Comparison of ENCODE assay signal across 8 cellular contexts in genomic region chr7:67226340-67226907, GRCh38.
A peak's percentile ranks its signal among the peaks of the same experiment; 100 is the strongest.
DNase-seq lines count a peak whose midpoint lies in the region; ATAC-seq and TF ChIP-seq lines count a peak whose summit lies in the region.
"Not testable (repeated sequence)": the region's sequence is repeated elsewhere in the genome, so short reads cannot be mapped to it uniquely, and the experiment has no call there.

No MANE protein-coding gene starts in this region.

- peak overlapping the region; percentile 55 for H2AFZ ChIP-seq in GM23248

- in situ Hi-C loops in GM23248 (cut with MboI) = not testable (repeated sequence)

- not testable (repeated sequence) for H3K4me3 Mint-ChIP-seq in activated naive CD8-positive, alpha-beta T cell treated with anti-CD3 and anti-CD28 coated beads, Interleukin-2, amount 50 U/mL, for 24 hours
- peak overlapping the region; percentile 25 for H3K4me3 Mint-ChIP-seq in type B pancreatic cell

- H3F3A ChIP-seq in GM23248 (ENCODE audit: insufficient read depth) = not testable (repeated sequence)

- not testable (repeated sequence) for H3K4me3 ChIP-seq in GM23248; epithelial cell of proximal tubule (ENCODE audit: low read depth, low read length); right cardiac atrium (ENCODE audit: low read length)

- H3K27ac Mint-ChIP-seq in activated naive CD8-positive, alpha-beta T cell treated with anti-CD3 and anti-CD28 coated beads, Interleukin-2, amount 50 U/mL, for 24 hours = not testable (repeated sequence)
- peak overlapping the region; percentile 64 for H3K27ac Mint-ChIP-seq in type B pancreatic cell

- H3K9me2 ChIP-seq in GM23248 (ENCODE audit: insufficient read depth) = not testable (repeated sequence)

- H4K20me1 ChIP-seq in GM23248 (ENCODE audit: insufficient read depth) = not testable (repeated sequence)

- not testable (repeated sequence) for H3K9me3 ChIP-seq in GM23248 (ENCODE audit: low read depth); right cardiac atrium (ENCODE audit: control insufficient read depth, low read length)

- H3K27me3 ChIP-seq in GM23248 (replicated peaks; ENCODE audit: insufficient read depth); right cardiac atrium (ENCODE audit: control insufficient read depth, insufficient read depth): not testable (repeated sequence)

- peak overlapping the region; percentile 27; the same call in 1 of the 2 replicates for H3K27ac ChIP-seq in GM23248
- peak overlapping the region; percentile 64 for H3K27ac ChIP-seq in right cardiac atrium (ENCODE audit: low read length)

- H3K4me1 ChIP-seq in GM23248 (ENCODE audit: insufficient read depth) = peaks cover 20% of the 10 kb centered on the region
- H3K4me1 ChIP-seq in right cardiac atrium (ENCODE audit: control insufficient read depth, insufficient read depth, low read length) = not testable (repeated sequence)

- peaks cover 14% of the 10 kb centered on the region for H3K9me3 Mint-ChIP-seq in activated naive CD8-positive, alpha-beta T cell treated with anti-CD3 and anti-CD28 coated beads, Interleukin-2, amount 50 U/mL, for 24 hours
- peaks cover 12% of the 10 kb centered on the region for H3K9me3 Mint-ChIP-seq in type B pancreatic cell

- DNase-seq in GM23248 (peak; percentile 56), NCI-H1092 (lab: John Stamatoyannopoulos, UW) (peak; percentile 2), T1000 (lab: John Stamatoyannopoulos, UW) (peak; percentile 47), epithelial cell of proximal tubule (ENCODE audit: low read depth) (peak; percentile 58), right cardiac atrium (peak; percentile 37 to 68 (median 58)), occipital lobe (lab: John Stamatoyannopoulos, UW) (peak; percentile 8)
- peak; percentile 14 for DNase-seq in activated naive CD8-positive, alpha-beta T cell treated with anti-CD3 and anti-CD28 coated beads, Interleukin-2, amount 50 U/mL, for 24 hours
- DNase-seq in type B pancreatic cell (ENCODE audit: extremely low spot score, unreplicated experiment) = not testable (repeated sequence)

- 39 to 54% methylated on average over 5 of the region's 5 CpGs for whole genome bisulfite sequencing in GM23248 (ENCODE audit: low coverage in 1 of 2, low lambda C conversion rate in 2 of 2, missing lambda C conversion rate in 2 of 2), 2 experiments
- WGBS in right cardiac atrium = 32% methylated on average over 5 of the region's 5 CpGs

- H3K36me3 ChIP-seq in GM23248 (ENCODE audit: low read depth) = not testable (repeated sequence)

- peaks cover 11% of the 10 kb centered on the region for H3K4me1 Mint-ChIP-seq in activated naive CD8-positive, alpha-beta T cell treated with anti-CD3 and anti-CD28 coated beads, Interleukin-2, amount 50 U/mL, for 24 hours
- H3K4me1 Mint-ChIP-seq in type B pancreatic cell (ENCODE audit: unreplicated experiment) = not testable (repeated sequence)

- H3K36me3 Mint-ChIP-seq in activated naive CD8-positive, alpha-beta T cell treated with anti-CD3 and anti-CD28 coated beads, Interleukin-2, amount 50 U/mL, for 24 hours (ENCODE audit: low read depth) = peaks cover 36% of the 10 kb centered on the region
- H3K36me3 Mint-ChIP-seq in type B pancreatic cell = peaks cover 20% of the 10 kb centered on the region

- ATAC-seq in activated naive CD8-positive, alpha-beta T cell treated with anti-CD3 and anti-CD28 coated beads, Interleukin-2, amount 50 U/mL, for 24 hours = not testable (repeated sequence)
- peak; percentile 63 for ATAC-seq in right cardiac atrium

- not testable (repeated sequence) for H3K9ac ChIP-seq in GM23248

- H3K79me2 ChIP-seq in GM23248 (ENCODE audit: insufficient read depth) = not testable (repeated sequence)

- not testable (repeated sequence) for TF ChIP-seq CTCF in epithelial cell of proximal tubule (conservative IDR thresholded peaks at IDR 0.05; ENCODE audit: low read depth, low read length); type B pancreatic cell (conservative IDR thresholded peaks at IDR 0.05)

- H3K4me2 ChIP-seq in GM23248 (ENCODE audit: unreplicated experiment) = peak overlapping the region; percentile 14

- intact Hi-C loops in right cardiac atrium (cut with DNase I) = not testable (repeated sequence)

- H3K27me3 Mint-ChIP-seq in activated naive CD8-positive, alpha-beta T cell treated with anti-CD3 and anti-CD28 coated beads, Interleukin-2, amount 50 U/mL, for 24 hours; type B pancreatic cell: not testable (repeated sequence)
